In genomic region chr1:145233631-145233961, GRCh38 we compare ENCODE assay signal across 16 cellular contexts. TPM values are rescaled to one million over a fixed set of nuclear protein-coding genes. Genes with fewer than 3 reads are reported as not detected.
DNase-seq lines count a peak whose midpoint lies in the region; ATAC-seq, FAIRE-seq and TF ChIP-seq lines count a peak whose summit lies in the region.
"Not testable (repeated sequence)": the region's sequence is repeated elsewhere in the genome, so short reads cannot be mapped to it uniquely, and the experiment has no call there.
"Had no signal": no experiment of that assay in that cellular context is flagged by ENCODE, and none has a peak within 500 bp of the region (broad histone marks: within the 10 kb centered on the region; RNA-seq: fewer than 3 reads in every experiment).

No MANE protein-coding gene starts in this region.

- not testable (repeated sequence) for H3K27me3 Mint-ChIP-seq in activated T-cell treated with anti-CD3 and anti-CD28 coated beads, Interleukin-2, amount 50 U/mL, for 24 hours; activated naive CD8-positive, alpha-beta T cell treated with anti-CD3 and anti-CD28 coated beads, Interleukin-2, amount 10 ng/mL, durations not matched to agents 7 days and 5 days

- not testable (repeated sequence) for H3K79me2 ChIP-seq in HepG2 (ENCODE audit: insufficient read depth, low read length)

- FAIRE-seq in A549 (lab: Jason Lieb, UNC); HepG2 (lab: Jason Lieb, UNC): not testable (repeated sequence)

- not testable (repeated sequence) for DNase-seq in A549 (ENCODE audit: low read depth in 1 of 2, low spot score in 1 of 2); HepG2 (ENCODE audit: low spot score); stimulated activated effector memory CD8-positive, alpha-beta T cell treated with anti-CD3 and anti-CD28 coated beads, Interleukin-12 subunit alpha, Interleukin-12 subunit beta, amount 100 ng/mL, for 72 hours (ENCODE audit: low spot score in 2 of 2); aorta
- peak; percentile 33 for DNase-seq in activated T-cell treated with anti-CD3 and anti-CD28 coated beads, Interleukin-2, amount 50 U/mL, for 24 hours
- peak; percentile 26 for DNase-seq in activated naive CD8-positive, alpha-beta T cell treated with anti-CD3 and anti-CD28 coated beads, Interleukin-2, amount 10 ng/mL, durations not matched to agents 7 days and 5 days

- H3K36me3 ChIP-seq in HepG2 (replicated peaks in 1 of 2; ENCODE audit: control insufficient read depth in 1 of 2, insufficient read depth in 2 of 2, low read length in 2 of 2); aorta (ENCODE audit: control insufficient read depth in 1 of 2, insufficient read depth in 2 of 2, low read length in 1 of 2): not testable (repeated sequence)

- not testable (repeated sequence) for H3K36me3 Mint-ChIP-seq in activated T-cell treated with anti-CD3 and anti-CD28 coated beads, Interleukin-2, amount 50 U/mL, for 24 hours (ENCODE audit: low read depth); activated naive CD8-positive, alpha-beta T cell treated with anti-CD3 and anti-CD28 coated beads, Interleukin-2, amount 10 ng/mL, durations not matched to agents 7 days and 5 days; stimulated activated effector memory CD8-positive, alpha-beta T cell treated with anti-CD3 and anti-CD28 coated beads, Interleukin-12 subunit alpha, Interleukin-12 subunit beta, amount 100 ng/mL, for 72 hours

- TF ChIP-seq EP300 in A549 (IDR thresholded peaks at IDR 0.05); HepG2 (IDR thresholded peaks at IDR 0.05; ENCODE audit: low read depth in 2 of 2, low read length in 2 of 2); HepG2 (CRISPR knock-in tag; IDR thresholded peaks at IDR 0.05; ENCODE audit: borderline replicate concordance): not testable (repeated sequence)

- H3K9ac ChIP-seq in HepG2 (ENCODE audit: insufficient read depth, low read depth, low read length) = not testable (repeated sequence)

- TF ChIP-seq RAD21 in A549 (conservative IDR thresholded peaks at IDR 0.05 in 1 of 2, IDR thresholded peaks at IDR 0.05 in 1 of 2); HepG2 (CRISPR knock-in tag; IDR thresholded peaks at IDR 0.05): not testable (repeated sequence)

- peak; percentile 23 to 24; a peak in 3 of 6 replicates for ATAC-seq in A549
- ATAC-seq in SK-N-SH treated with all-trans-retinoic acid at 6 μM for 48 hours = peak; percentile 18; the same call in 1 of the 3 replicates
- ATAC-seq in activated naive CD8-positive, alpha-beta T cell treated with anti-CD3 and anti-CD28 coated beads, Interleukin-2, amount 10 ng/mL, durations not matched to agents 7 days and 5 days (ENCODE audit: low read depth) = peak; percentile 53
- ATAC-seq in HepG2 = peak; percentile 48
- not testable (repeated sequence) for ATAC-seq in stimulated activated effector memory CD8-positive, alpha-beta T cell treated with anti-CD3 and anti-CD28 coated beads, Interleukin-12 subunit alpha, Interleukin-12 subunit beta, amount 100 ng/mL, for 72 hours
- peak; percentile 54 for ATAC-seq in aorta (ENCODE audit: low FRiP score)

- intact Hi-C loops in HepG2 (cut with micrococcal nuclease; ENCODE audit: unreplicated experiment); aorta (cut with DNase I): not testable (repeated sequence)

- H3K27ac ChIP-seq in A549; HepG2 (ENCODE audit: extremely low read length, insufficient read depth, low read length); aorta (ENCODE audit: low read depth in 1 of 2, low read length in 2 of 2): not testable (repeated sequence)

- H3K27me3 ChIP-seq in HepG2 (ENCODE audit: control insufficient read depth in 1 of 2, insufficient read depth in 2 of 2, low read length in 2 of 2); aorta (ENCODE audit: control insufficient read depth in 1 of 2, insufficient read depth in 2 of 2, low read length in 1 of 2): not testable (repeated sequence)

- in situ Hi-C loops in HepG2 (cut with HindIII; ENCODE audit: extremely low pct_ligation_motif_present, low pct_unique_long_range_greater_than_20kb) = not testable (repeated sequence)

- CTCF ChIA-PET in A549 (lab: Yijun Ruan, JAX); HepG2 (lab: Yijun Ruan, JAX; ENCODE audit: low intra/inter-chr PET ratio, low total read pairs): not testable (repeated sequence)

- H3K4me1 ChIP-seq in A549; HepG2 (ENCODE audit: insufficient read depth, low read length); aorta (ENCODE audit: control insufficient read depth in 1 of 2, insufficient read depth in 2 of 2, low read length in 2 of 2): not testable (repeated sequence)

- no CpG with 5 or more reads among the region's 12 CpGs for WGBS in A549 (ENCODE audit: missing lambda C conversion rate)
- WGBS in HepG2 (ENCODE audit: low lambda C conversion rate) = no CpG with 5 or more reads among the region's 12 CpGs
- 96 to 99% methylated on average over 5 to 7 of the region's 12 CpGs for WGBS in aorta, 2 donors

- not testable (repeated sequence) for H3K4me2 ChIP-seq in A549; HepG2 (ENCODE audit: low read depth, low read length)

- not testable (repeated sequence) for H3K27ac Mint-ChIP-seq in activated T-cell treated with anti-CD3 and anti-CD28 coated beads, Interleukin-2, amount 50 U/mL, for 24 hours; activated naive CD8-positive, alpha-beta T cell treated with anti-CD3 and anti-CD28 coated beads, Interleukin-2, amount 10 ng/mL, durations not matched to agents 7 days and 5 days; stimulated activated effector memory CD8-positive, alpha-beta T cell treated with anti-CD3 and anti-CD28 coated beads, Interleukin-12 subunit alpha, Interleukin-12 subunit beta, amount 100 ng/mL, for 72 hours

- H3K4me3 Mint-ChIP-seq in activated T-cell treated with anti-CD3 and anti-CD28 coated beads, Interleukin-2, amount 50 U/mL, for 24 hours; activated naive CD8-positive, alpha-beta T cell treated with anti-CD3 and anti-CD28 coated beads, Interleukin-2, amount 10 ng/mL, durations not matched to agents 7 days and 5 days: not testable (repeated sequence)
- H3K4me3 Mint-ChIP-seq in stimulated activated effector memory CD8-positive, alpha-beta T cell treated with anti-CD3 and anti-CD28 coated beads, Interleukin-12 subunit alpha, Interleukin-12 subunit beta, amount 100 ng/mL, for 72 hours = peak overlapping the region; percentile 49

- H2AFZ ChIP-seq in HepG2 (ENCODE audit: low read length) = not testable (repeated sequence)

- not testable (repeated sequence) for BruUV-seq in HepG2 (replicated peaks; lab: Mats Ljungman, UMichigan)

- H3K9me3 ChIP-seq in A549; HepG2 (ENCODE audit: low read length); aorta (ENCODE audit: control insufficient read depth, low read length): not testable (repeated sequence)

- not testable (repeated sequence) for H3K9me3 Mint-ChIP-seq in activated T-cell treated with anti-CD3 and anti-CD28 coated beads, Interleukin-2, amount 50 U/mL, for 24 hours; activated naive CD8-positive, alpha-beta T cell treated with anti-CD3 and anti-CD28 coated beads, Interleukin-2, amount 10 ng/mL, durations not matched to agents 7 days and 5 days; stimulated activated effector memory CD8-positive, alpha-beta T cell treated with anti-CD3 and anti-CD28 coated beads, Interleukin-12 subunit alpha, Interleukin-12 subunit beta, amount 100 ng/mL, for 72 hours

- not testable (repeated sequence) for TF ChIP-seq CTCF in A549 (IDR thresholded peaks at IDR 0.05); HepG2 (CRISPR knock-in tag; IDR thresholded peaks at IDR 0.05)

- not testable (repeated sequence) for H3K4me3 ChIP-seq in A549; HepG2 (replicated peaks in 1 of 3; ENCODE audit: insufficient read depth in 1 of 3, low read depth in 2 of 3, low read length in 3 of 3); aorta (ENCODE audit: low read length in 2 of 2)

- H3K4me1 Mint-ChIP-seq in activated T-cell treated with anti-CD3 and anti-CD28 coated beads, Interleukin-2, amount 50 U/mL, for 24 hours (ENCODE audit: low read depth) = peaks cover 16% of the 10 kb centered on the region
- H3K4me1 Mint-ChIP-seq in activated naive CD8-positive, alpha-beta T cell treated with anti-CD3 and anti-CD28 coated beads, Interleukin-2, amount 10 ng/mL, durations not matched to agents 7 days and 5 days = peaks cover 10% of the 10 kb centered on the region
- not testable (repeated sequence) for H3K4me1 Mint-ChIP-seq in stimulated activated effector memory CD8-positive, alpha-beta T cell treated with anti-CD3 and anti-CD28 coated beads, Interleukin-12 subunit alpha, Interleukin-12 subunit beta, amount 100 ng/mL, for 72 hours

- POLR2A ChIA-PET in A549 (lab: Yijun Ruan, JAX); activated naive CD8-positive, alpha-beta T cell treated with anti-CD3 and anti-CD28 coated beads, Interleukin-2, amount 10 ng/mL, durations not matched to agents 7 days and 5 days (lab: Charles Lee); HepG2 (lab: Yijun Ruan, JAX): not testable (repeated sequence)

- H4K20me1 ChIP-seq in HepG2 (ENCODE audit: insufficient read depth, low read length) = not testable (repeated sequence)

- TF ChIP-seq POLR2A in A549 (IDR thresholded peaks at IDR 0.05; ENCODE audit: low read length); HepG2 (IDR thresholded peaks at IDR 0.05; ENCODE audit: insufficient read depth in 1 of 2, low read depth in 2 of 2, low read length in 2 of 2): not testable (repeated sequence)

RNA-seq across cellular contexts. Expression of gene PPIAL4D, which starts 8.4 kb away (rescaled TPM):
- polyA plus RNA-seq in A549 (2011; rRNA removed) (not detected in 2 replicates), A549 (2017; fragmentation: RNase III; extraction: RNeasy Plus Mini Kit Qiagen cat#74134 plus additional on column Dnase treatment) (not detected in 3 replicates), HepG2 (2011; rRNA removed) (not detected in 2 replicates), aorta (not detected)
- polyA plus RNA-seq in A549 (2012; cell fraction: cytosol; rRNA removed) = not detected in 2 replicates
- polyA plus RNA-seq in A549 (2012; cell fraction: nucleus; rRNA removed) = not detected in 2 replicates
- polyA minus RNA-seq in A549 (2011; rRNA and poly(A)+ RNA removed) = not detected in 2 replicates
- under 1 TPM in 1 of 2 experiments, not detected in 1; 0.74 TPM for total RNA-seq in activated naive CD8-positive, alpha-beta T cell treated with anti-CD3 and anti-CD28 coated beads, Interleukin-2, amount 10 ng/mL, durations not matched to agents 7 days and 5 days
- total RNA-seq in HepG2 (2016; rRNA removed; fragmentation: Illumina TruSeq; extraction: Trizol) (not detected in 2 replicates), aorta (not detected)
- total RNA-seq in HepG2 (2016; cell fraction: cytosol; rRNA removed; fragmentation: Illumina TruSeq; extraction: Trizol; ENCODE audit: low read depth) = not detected in 2 replicates
- total RNA-seq in HepG2 (2016; cell fraction: insoluble cytoplasmic fraction; rRNA removed; fragmentation: Illumina TruSeq; extraction: Trizol) = not detected in 2 replicates
- total RNA-seq in HepG2 (2016; cell fraction: membrane; rRNA removed; fragmentation: Illumina TruSeq; extraction: Trizol) = not detected in 2 replicates
- total RNA-seq in HepG2 (2016; cell fraction: nucleus; rRNA removed; fragmentation: Illumina TruSeq; extraction: Trizol) = not detected in 2 replicates
- not detected in 2 replicates for polyA plus RNA-seq in HepG2 (2011; cell fraction: cytosol; rRNA removed)
- not detected in 2 replicates for polyA plus RNA-seq in HepG2 (2011; cell fraction: nucleus; rRNA removed)
- polyA plus RNA-seq in HepG2 (2012) = not detected in 2 replicates
- not detected in 2 replicates for polyA plus RNA-seq in HepG2 (2016; cell fraction: cytosol; fragmentation: Illumina TruSeq; extraction: Trizol; ENCODE audit: low read depth)
- not detected in 2 replicates for polyA plus RNA-seq in HepG2 (2016; cell fraction: insoluble cytoplasmic fraction; fragmentation: Illumina TruSeq; extraction: Trizol; ENCODE audit: low read depth)
- polyA plus RNA-seq in HepG2 (2016; cell fraction: membrane; fragmentation: Illumina TruSeq; extraction: Trizol; ENCODE audit: low read depth) = not detected in 2 replicates
- polyA plus RNA-seq in HepG2 (2016; cell fraction: nucleus; fragmentation: Illumina TruSeq; extraction: Trizol; ENCODE audit: insufficient read depth, low read depth) = not detected in 2 replicates
- not detected in 2 replicates for polyA minus RNA-seq in HepG2 (2011; rRNA and poly(A)+ RNA removed; ENCODE audit: low replicate concordance)
- polyA minus RNA-seq in HepG2 (2011; cell fraction: cytosol; rRNA and poly(A)+ RNA removed) = not detected in 2 replicates
- polyA minus RNA-seq in HepG2 (2011; cell fraction: nucleus; rRNA and poly(A)+ RNA removed) = not detected in 2 replicates
- total RNA-seq: A673; Calu3; CD4-positive, alpha-beta memory T cell; H7; HFFc6; HT1080; IMR-90 had no signal
- polyA plus RNA-seq: AG04450, CD14-positive monocyte, IMR-90 had no signal
